In the genomic region with DNA sequence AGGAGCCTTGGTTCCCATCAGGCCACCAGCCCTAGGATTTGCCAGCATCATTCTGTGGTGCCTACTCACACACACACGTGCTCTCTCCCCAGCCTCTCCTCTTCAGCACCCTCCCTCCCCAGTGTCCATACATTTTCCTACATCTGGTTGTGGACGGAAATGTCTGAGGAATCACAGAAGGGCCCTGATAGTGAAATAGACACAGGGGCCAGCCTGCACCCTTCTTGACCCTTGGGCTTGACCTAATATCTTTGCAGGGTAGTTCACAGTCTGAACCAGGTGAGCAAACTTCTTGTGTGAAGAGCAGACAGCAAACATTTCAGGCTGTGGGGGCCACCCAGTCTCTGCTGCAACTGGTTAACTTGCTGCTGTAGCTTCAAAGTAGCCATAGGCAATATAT, we compare ENCODE assay signal across 1 cellular context.
TF ChIP-seq lines count a peak whose summit lies in the region.

No MANE protein-coding gene starts in this region.

TF ChIP-seq in HepG2, 621 proteins besides CTCF, POLR2A, EP300 and RAD21 (continued from another document):
- TF ChIP-seq, protein P1, sequence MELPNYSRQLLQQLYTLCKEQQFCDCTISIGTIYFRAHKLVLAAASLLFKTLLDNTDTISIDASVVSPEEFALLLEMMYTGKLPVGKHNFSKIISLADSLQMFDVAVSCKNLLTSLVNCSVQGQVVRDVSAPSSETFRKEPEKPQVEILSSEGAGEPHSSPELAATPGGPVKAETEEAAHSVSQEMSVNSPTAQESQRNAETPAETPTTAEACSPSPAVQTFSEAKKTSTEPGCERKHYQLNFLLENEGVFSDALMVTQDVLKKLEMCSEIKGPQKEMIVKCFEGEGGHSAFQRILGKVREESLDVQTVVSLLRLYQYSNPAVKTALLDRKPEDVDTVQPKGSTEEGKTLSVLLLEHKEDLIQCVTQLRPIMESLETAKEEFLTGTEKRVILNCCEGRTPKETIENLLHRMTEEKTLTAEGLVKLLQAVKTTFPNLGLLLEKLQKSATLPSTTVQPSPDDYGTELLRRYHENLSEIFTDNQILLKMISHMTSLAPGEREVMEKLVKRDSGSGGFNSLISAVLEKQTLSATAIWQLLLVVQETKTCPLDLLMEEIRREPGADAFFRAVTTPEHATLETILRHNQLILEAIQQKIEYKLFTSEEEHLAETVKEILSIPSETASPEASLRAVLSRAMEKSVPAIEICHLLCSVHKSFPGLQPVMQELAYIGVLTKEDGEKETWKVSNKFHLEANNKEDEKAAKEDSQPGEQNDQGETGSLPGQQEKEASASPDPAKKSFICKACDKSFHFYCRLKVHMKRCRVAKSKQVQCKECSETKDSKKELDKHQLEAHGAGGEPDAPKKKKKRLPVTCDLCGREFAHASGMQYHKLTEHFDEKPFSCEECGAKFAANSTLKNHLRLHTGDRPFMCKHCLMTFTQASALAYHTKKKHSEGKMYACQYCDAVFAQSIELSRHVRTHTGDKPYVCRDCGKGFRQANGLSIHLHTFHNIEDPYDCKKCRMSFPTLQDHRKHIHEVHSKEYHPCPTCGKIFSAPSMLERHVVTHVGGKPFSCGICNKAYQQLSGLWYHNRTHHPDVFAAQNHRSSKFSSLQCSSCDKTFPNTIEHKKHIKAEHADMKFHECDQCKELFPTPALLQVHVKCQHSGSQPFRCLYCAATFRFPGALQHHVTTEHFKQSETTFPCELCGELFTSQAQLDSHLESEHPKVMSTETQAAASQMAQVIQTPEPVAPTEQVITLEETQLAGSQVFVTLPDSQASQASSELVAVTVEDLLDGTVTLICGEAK (IDR thresholded peaks at IDR 0.05) = no peak
- TF ChIP-seq, protein P1 (CRISPR knock-in tag; IDR thresholded peaks at IDR 0.05) = peak; percentile 69; the same call in 1 of the 2 replicates
- no peak for TF ChIP-seq KLF13 (CRISPR knock-in tag; IDR thresholded peaks at IDR 0.05)
